ENCODE assay signal across 11 cellular contexts in genomic region chr3:186268616-186269448, GRCh38.
DNase-seq lines count a peak whose midpoint lies in the region; ATAC-seq, FAIRE-seq and TF ChIP-seq lines count a peak whose summit lies in the region.
"Had no signal": no experiment of that assay in that cellular context is flagged by ENCODE, and none has a peak within 500 bp of the region (broad histone marks: within the 10 kb centered on the region; RNA-seq: fewer than 3 reads in every experiment).

No MANE protein-coding gene starts in this region.

- WGBS in IMR-90 (ENCODE audit: extremely low coverage in 2 of 2, insufficient read length in 1 of 2), 2 experiments: 81% methylated on average over 14 of the region's 29 CpGs; no CpG with 5 or more reads in 1 of the 2 experiments
- 66% methylated on average over 29 of the region's 29 CpGs for WGBS in GM12878 (ENCODE audit: insufficient coverage, insufficient replicate concordance, low lambda C conversion rate, missing lambda C conversion rate)

- BruUV-seq in IMR-90 (replicated peaks; lab: Mats Ljungman, UMichigan) (no TSS peak), GM12878 (replicated peaks; lab: Mats Ljungman, UMichigan) (no TSS peak)

- in situ Hi-C loops in IMR-90 (cut with MboI; ENCODE audit: low sequenced_read_pairs) (loop anchor here (25.0 kb wide), 1 partner anchor 607 kb away; no protein-coding TSS in a partner anchor), GM12878 (cut with MboI) (no loop called here)

- no peak overlapping the region for H3K4me2 ChIP-seq in IMR-90 (ENCODE audit: low read depth, low read length)
- no peak overlapping the region for H3K4me2 ChIP-seq in GM12878 (ENCODE audit: control insufficient read depth, insufficient read depth)

- no peak overlapping the region for H3K27ac Mint-ChIP-seq in CD8-positive, alpha-beta T cell
- H3K27ac Mint-ChIP-seq: activated CD8-positive, alpha-beta T cell treated with anti-CD3 and anti-CD28 coated beads, Interleukin-2, amount 10 ng/mL, durations not matched to agents 7 days and 5 days had no signal

- H3K4me3 ChIP-seq in IMR-90 (ENCODE audit: insufficient read depth, low read depth, low read length) (no peak overlapping the region), GM12878 (no peak overlapping the region)
- H3K4me3 ChIP-seq in CD8-positive, alpha-beta T cell (ENCODE audit: low read depth, low read length): no peak overlapping the region
- H3K4me3 ChIP-seq: ascending aorta had no signal

- no peak overlapping the region for H3K27ac ChIP-seq in IMR-90 (ENCODE audit: insufficient read depth, low read length)
- no peak overlapping the region for H3K27ac ChIP-seq in GM12878 (ENCODE audit: control insufficient read depth, insufficient read depth)
- no peak overlapping the region for H3K27ac ChIP-seq in CD8-positive, alpha-beta T cell (ENCODE audit: low read depth, low read length)
- H3K27ac ChIP-seq: ascending aorta had no signal

- H3K36me3 ChIP-seq in IMR-90 (ENCODE audit: control insufficient read depth, insufficient read depth, low read length): no peaks in the 10 kb centered on the region
- H3K36me3 ChIP-seq in GM12878 (ENCODE audit: control insufficient read depth in 2 of 2, insufficient read depth in 2 of 2, low read length in 1 of 2): no peaks in the 10 kb centered on the region
- no peaks in the 10 kb centered on the region for H3K36me3 ChIP-seq in CD8-positive, alpha-beta T cell (ENCODE audit: insufficient read depth, low read length)

- H4K91ac ChIP-seq in IMR-90 (ENCODE audit: insufficient read depth, low read depth, low read length): no peak overlapping the region

- H2BK20ac ChIP-seq in IMR-90 (ENCODE audit: low read depth, low read length): no peak overlapping the region

- H3K9ac ChIP-seq in IMR-90 (ENCODE audit: low read depth, low read length) (no peak overlapping the region), GM12878 (ENCODE audit: control insufficient read depth, insufficient read depth, low read length) (no peak overlapping the region)

- H3K23ac ChIP-seq in IMR-90 (ENCODE audit: low read depth, low read length): no peak overlapping the region

- peak; percentile 35 for FAIRE-seq in GM12878 (lab: Jason Lieb, UNC)

- dilution Hi-C loops in IMR-90 (cut with HindIII; ENCODE audit: low sequenced_read_pairs, unreplicated experiment): no loop called here

- SMC1A ChIA-PET in GM12878 (lab: Charles Lee; ENCODE audit: uncharacterized antibody, unreplicated experiment): interaction anchor here (1.2 to 27.2 kb wide), 2 partner anchors 270 to 286 kb away, joined by 4 to 655 read pairs; partner anchors contain the start of gene CRYGS

- H3K4me1 Mint-ChIP-seq in CD8-positive, alpha-beta T cell (ENCODE audit: low read depth): no peaks in the 10 kb centered on the region

- RAD21 ChIA-PET in GM12878 (lab: Charles Lee; ENCODE audit: unreplicated experiment): interaction anchor here (1.5 to 16.2 kb wide), 2 partner anchors 70 to 269 kb away, joined by 3 to 495 read pairs; no protein-coding TSS in a partner anchor

- H2BK120ac ChIP-seq in IMR-90 (ENCODE audit: low read depth, low read length): no peak overlapping the region

- no peak for TF ChIP-seq EP300 in GM12878 (IDR thresholded peaks at IDR 0.05; ENCODE audit: borderline replicate concordance in 1 of 2, control insufficient read depth in 1 of 2, low read depth in 2 of 2, low read length in 2 of 2)

- TF ChIP-seq RAD21 in IMR-90 (IDR thresholded peaks at IDR 0.05; ENCODE audit: low read length) (peak; percentile 34), GM12878 (IDR thresholded peaks at IDR 0.05; ENCODE audit: insufficient read depth, low read depth, low read length) (no peak)

- peak; percentile 62 for ATAC-seq in IMR-90 (ENCODE audit: low read depth)
- peak; percentile 79 for ATAC-seq in GM12878
- ATAC-seq in CD8-positive, alpha-beta T cell: no peak
- ATAC-seq: activated CD8-positive, alpha-beta T cell treated with anti-CD3 and anti-CD28 coated beads, Interleukin-2, amount 10 ng/mL, durations not matched to agents 7 days and 5 days had no signal

- H3K14ac ChIP-seq in IMR-90 (replicated peaks; ENCODE audit: low read depth, low read length): no peak overlapping the region

- H3K27me3 Mint-ChIP-seq in CD8-positive, alpha-beta T cell (ENCODE audit: low read depth): peaks cover 7% of the 10 kb centered on the region

- no peak overlapping the region for H4K8ac ChIP-seq in IMR-90 (ENCODE audit: low read depth in 2 of 2, low read length in 2 of 2)

- H3K9me3 ChIP-seq in IMR-90 (ENCODE audit: control insufficient read depth, insufficient read depth, low read length): no peaks in the 10 kb centered on the region
- H3K9me3 ChIP-seq in GM12878 (replicated peaks; ENCODE audit: control insufficient read depth, insufficient read depth, low read length): no peaks in the 10 kb centered on the region
- H3K9me3 ChIP-seq in CD8-positive, alpha-beta T cell (ENCODE audit: low read length): no peaks in the 10 kb centered on the region
- H3K9me3 ChIP-seq: ascending aorta had no signal

- CTCF ChIA-PET in IMR-90 (lab: Yijun Ruan, JAX): interaction anchor here (0.7 kb wide), 1 partner anchor 286 kb away, joined by 3 read pairs; no protein-coding TSS in a partner anchor
- CTCF ChIA-PET in GM12878 (lab: Yijun Ruan, JAX): interaction anchor here (0.6 to 29.4 kb wide), 4 partner anchors 10 to 391 kb away, joined by 4 to 847 read pairs (median 5); partner anchors contain the start of gene CRYGS
- CTCF ChIA-PET in CD8-positive, alpha-beta T cell (lab: Charles Lee): interaction anchor here (1.2 to 1.7 kb wide), 5 partner anchors 9 to 286 kb away, joined by 3 to 9 read pairs (median 4); no protein-coding TSS in a partner anchor

- H4K5ac ChIP-seq in IMR-90 (ENCODE audit: low read depth, low read length): no peak overlapping the region

- no peaks in the 10 kb centered on the region for H3K36me3 Mint-ChIP-seq in CD8-positive, alpha-beta T cell

- H2AK9ac ChIP-seq in IMR-90 (replicated peaks; ENCODE audit: low read depth, low read length, poor library complexity): no peak overlapping the region

- no peak overlapping the region for H3K4ac ChIP-seq in IMR-90 (ENCODE audit: low read depth, low read length)

- H2AFZ ChIP-seq in IMR-90 (replicated peaks; ENCODE audit: low read length, poor library complexity) (no peak overlapping the region), GM12878 (ENCODE audit: control insufficient read depth, low read depth, low read length) (no peak overlapping the region)

- H3K9me3 Mint-ChIP-seq in CD8-positive, alpha-beta T cell: no peaks in the 10 kb centered on the region

- no peak for TF ChIP-seq POLR2A in IMR-90 (IDR thresholded peaks at IDR 0.05; ENCODE audit: low read depth, low read length)
- TF ChIP-seq POLR2A in GM12878 (IDR thresholded peaks at IDR 0.05; ENCODE audit: low read depth, low read length): no peak

- no peaks in the 10 kb centered on the region for H3K9me1 ChIP-seq in IMR-90 (ENCODE audit: insufficient read depth, low read length)

- intact Hi-C loops in IMR-90 (cut with micrococcal nuclease) (loop anchor here (10.0 kb wide), 1 partner anchor 556 kb away; no protein-coding TSS in a partner anchor), GM12878 (cut with micrococcal nuclease; ENCODE audit: unreplicated experiment) (no loop called here)
- intact Hi-C loops in CD8-positive, alpha-beta T cell (cut with DNase I, micrococcal nuclease): no loop called here

- H2AK5ac ChIP-seq in IMR-90 (ENCODE audit: low read depth, low read length): no peak overlapping the region

- H2BK5ac ChIP-seq in IMR-90 (ENCODE audit: low read depth, low read length, poor library complexity, severe bottlenecking): no peak overlapping the region

- H4K20me1 ChIP-seq in IMR-90 (ENCODE audit: insufficient read depth, low read length) (no peaks in the 10 kb centered on the region), GM12878 (ENCODE audit: control insufficient read depth, insufficient read depth) (no peaks in the 10 kb centered on the region)

- no peaks in the 10 kb centered on the region for H3K79me2 ChIP-seq in GM12878 (ENCODE audit: control insufficient read depth, insufficient read depth, low read length)

- H3K56ac ChIP-seq in IMR-90 (ENCODE audit: extremely low read depth, insufficient read depth, low read length): no peak overlapping the region

- no peaks in the 10 kb centered on the region for H3K79me1 ChIP-seq in IMR-90 (ENCODE audit: low read depth in 1 of 2, low read length in 2 of 2)

- TF ChIP-seq CTCF in IMR-90 (conservative IDR thresholded peaks at IDR 0.05; ENCODE audit: low read depth, low read length) (peak; percentile 31; the same call in 1 of the 2 replicates), GM12878 (IDR thresholded peaks at IDR 0.05 in 2 of 3, conservative IDR thresholded peaks at IDR 0.05 in 1 of 3; ENCODE audit: control insufficient read depth in 2 of 3, extremely low read depth in 1 of 3, insufficient read depth in 1 of 3, low read depth in 3 of 3, low read length in 3 of 3) (peak; percentile 21 to 28 (median 27); a peak in 4 of 6 replicates)
- TF ChIP-seq CTCF in CD8-positive, alpha-beta T cell (IDR thresholded peaks at IDR 0.05): no peak

- H3K4me3 Mint-ChIP-seq in CD8-positive, alpha-beta T cell: no peak overlapping the region
- H3K4me3 Mint-ChIP-seq: activated CD8-positive, alpha-beta T cell treated with anti-CD3 and anti-CD28 coated beads, Interleukin-2, amount 10 ng/mL, durations not matched to agents 7 days and 5 days had no signal

- H3K27me3 ChIP-seq in IMR-90 (ENCODE audit: control insufficient read depth, insufficient read depth, low read length): peaks cover 48% of the 10 kb centered on the region
- H3K27me3 ChIP-seq in GM12878 (replicated peaks in 1 of 2; ENCODE audit: control insufficient read depth in 2 of 2, insufficient read depth in 2 of 2, low read length in 1 of 2): no peaks in the 10 kb centered on the region
- no peaks in the 10 kb centered on the region for H3K27me3 ChIP-seq in CD8-positive, alpha-beta T cell (ENCODE audit: insufficient read depth, low read length)
- H3K27me3 ChIP-seq: ascending aorta had no signal

- POLR2A ChIA-PET in IMR-90 (lab: Charles Lee; ENCODE audit: unreplicated experiment) (no interaction called here), GM12878 (lab: Charles Lee) (no interaction called here)
- POLR2A ChIA-PET in CD8-positive, alpha-beta T cell (lab: Charles Lee): no interaction called here

- no peaks in the 10 kb centered on the region for H3K4me1 ChIP-seq in IMR-90 (ENCODE audit: control insufficient read depth, insufficient read depth, low read length)
- H3K4me1 ChIP-seq in GM12878 (ENCODE audit: control insufficient read depth, insufficient read depth, low read length): no peaks in the 10 kb centered on the region; the same call in 1 of the 2 replicates
- H3K4me1 ChIP-seq in CD8-positive, alpha-beta T cell (ENCODE audit: insufficient read depth, low read length): no peaks in the 10 kb centered on the region
- H3K4me1 ChIP-seq: ascending aorta had no signal

- DNase-seq in DMS 273 treated with DMSO at 0.1 percent for 48 hours (lab: John Stamatoyannopoulos, UW) (peak; percentile 21), IMR-90 (peak; percentile 28), GM12878 (ENCODE audit: low read depth, low spot score) (no peak), lung microvascular endothelial cell (ENCODE audit: low read depth in 2 of 2) (peak; percentile 25 to 42), NCI-H345 treated with DMSO at 0.1 percent for 48 hours (lab: John Stamatoyannopoulos, UW; ENCODE audit: unreplicated experiment) (no peak), NCI-H748 (lab: John Stamatoyannopoulos, UW; ENCODE audit: unreplicated experiment) (no peak), occipital lobe (lab: John Stamatoyannopoulos, UW) (no peak)
- no peak for DNase-seq in CD8-positive, alpha-beta T cell
- DNase-seq: activated CD8-positive, alpha-beta T cell treated with anti-CD3 and anti-CD28 coated beads, Interleukin-2, amount 10 ng/mL, durations not matched to agents 7 days and 5 days; NCI-H774 had no signal

- no peak overlapping the region for H2BK15ac ChIP-seq in IMR-90 (ENCODE audit: low read depth, low read length)

- no peak overlapping the region for H3K18ac ChIP-seq in IMR-90 (ENCODE audit: low read depth, low read length)

Comparison
In these comparisons a context has a peak if more than half of its experiments do, and no peak if none do; other contexts are left out.
1. DNase-seq: peak in DMS 273 treated with DMSO at 0.1 percent for 48 hours (single experiment), IMR-90 (single experiment) and lung microvascular endothelial cell (2 of 2); none in GM12878 (single experiment), CD8-positive, alpha-beta T cell (0 of 7), NCI-H345 treated with DMSO at 0.1 percent for 48 hours (single experiment), NCI-H748 (single experiment) and occipital lobe (single experiment).